Comparison of ENCODE assay signal across 1 cellular context in genomic region chr5:34699155-34700077, GRCh38.
TF ChIP-seq lines count a peak whose summit lies in the region.

No MANE protein-coding gene starts in this region.

TF ChIP-seq in K562, 482 proteins besides CTCF, POLR2A, EP300 and RAD21 (continued from another document and continues in another):
- 0 out of 2 replicates have a peak, but pooled peaks have one; percentile 41 for TF ChIP-seq ETV1 (tag; conservative IDR thresholded peaks at IDR 0.05; ENCODE audit: low read depth)
- peak; percentile 49; the same call in 1 of the 2 replicates for TF ChIP-seq PHF21A (IDR thresholded peaks at IDR 0.05; ENCODE audit: borderline replicate concordance, low read depth)
- TF ChIP-seq ZNF277 (CRISPR knock-in tag; IDR thresholded peaks at IDR 0.05; ENCODE audit: borderline replicate concordance) = no peak
- TF ChIP-seq CBX3 (IDR thresholded peaks at IDR 0.05; ENCODE audit: borderline replicate concordance in 1 of 2, low read length in 2 of 2) = peak in 1 of 2 experiments; percentile 12; a peak in 1 of 3 replicates
- TF ChIP-seq L3MBTL2 (IDR thresholded peaks at IDR 0.05) = 0 out of 2 replicates have a peak, but pooled peaks have one; percentile 29
- TF ChIP-seq MAZ (CRISPR knock-in tag; conservative IDR thresholded peaks at IDR 0.05 in 1 of 2, IDR thresholded peaks at IDR 0.05 in 1 of 2) = peak; percentile 75 to 85
- no peak for TF ChIP-seq ZZZ3 (IDR thresholded peaks at IDR 0.05)
- no peak for TF ChIP-seq FOS (IDR thresholded peaks at IDR 0.05; ENCODE audit: extremely low read depth, insufficient read length)
- TF ChIP-seq NBN (IDR thresholded peaks at IDR 0.05; ENCODE audit: low read depth) = peak; percentile 96
- no peak for TF ChIP-seq ZNF512 (tag; IDR thresholded peaks at IDR 0.05)
- TF ChIP-seq ZNF311 (CRISPR knock-in tag; IDR thresholded peaks at IDR 0.05) = peak; percentile 59; the same call in 1 of the 2 replicates
- no peak for TF ChIP-seq POLR2AphosphoS2 (IDR thresholded peaks at IDR 0.05; ENCODE audit: low read length)
- TF ChIP-seq TEAD4 (IDR thresholded peaks at IDR 0.05; ENCODE audit: low read length) = peak; percentile 99
- no peak for TF ChIP-seq TEAD4 (CRISPR knock-in tag; IDR thresholded peaks at IDR 0.05; ENCODE audit: borderline replicate concordance)
- peak; percentile 99 for TF ChIP-seq POLR2AphosphoS5 (IDR thresholded peaks at IDR 0.05; ENCODE audit: control insufficient read depth, insufficient read depth, low read depth, low read length)
- TF ChIP-seq BMI1 (IDR thresholded peaks at IDR 0.05; ENCODE audit: low read length) = no peak
- peak; percentile 29; the same call in 1 of the 2 replicates for TF ChIP-seq GTF2E2 (tag; IDR thresholded peaks at IDR 0.05)
- peak; percentile 100 for TF ChIP-seq DPF2 (IDR thresholded peaks at IDR 0.05)
- TF ChIP-seq ZNF444 (CRISPR knock-in tag; IDR thresholded peaks at IDR 0.05) = no peak
- TF ChIP-seq LCOR (CRISPR knock-in tag; IDR thresholded peaks at IDR 0.05) = peak; percentile 85; the same call in 1 of the 2 replicates
- TF ChIP-seq SNIP1 (IDR thresholded peaks at IDR 0.05; ENCODE audit: low read depth) = no peak
- peak; percentile 97 for TF ChIP-seq NFATC3 (IDR thresholded peaks at IDR 0.05)
- TF ChIP-seq MYC (IDR thresholded peaks at IDR 0.05; ENCODE audit: low read depth, low read length) = peak; percentile 56; the same call in 1 of the 2 replicates
- no peak for TF ChIP-seq MYC (CRISPR knock-in tag; IDR thresholded peaks at IDR 0.05; ENCODE audit: borderline replicate concordance, low read depth)
- peak; percentile 67 to 95; a peak in 2 of 4 replicates for TF ChIP-seq TBL1XR1 (IDR thresholded peaks at IDR 0.05; ENCODE audit: low read length in 2 of 2)
- no peak for TF ChIP-seq BRF2 (IDR thresholded peaks at IDR 0.05; ENCODE audit: borderline replicate concordance, insufficient read depth, insufficient read length)
- TF ChIP-seq ZNF583 (CRISPR knock-in tag; IDR thresholded peaks at IDR 0.05) = 0 out of 2 replicates have a peak, but pooled peaks have one; percentile 21
- no peak for TF ChIP-seq ZNF280B (CRISPR knock-in tag; IDR thresholded peaks at IDR 0.05)
- TF ChIP-seq MTA3 (IDR thresholded peaks at IDR 0.05; ENCODE audit: borderline replicate concordance) = peak; percentile 91
- 0 out of 4 replicates have a peak, but pooled peaks of 1 of the 2 experiments have one; percentile 42 for TF ChIP-seq NONO (IDR thresholded peaks at IDR 0.05; ENCODE audit: low read depth in 2 of 2, low read length in 1 of 2)
- TF ChIP-seq NCOA2 (IDR thresholded peaks at IDR 0.05; ENCODE audit: partially characterized antibody in 2 of 2) = peak in 1 of 2 experiments; percentile 57
- TF ChIP-seq BDP1 (IDR thresholded peaks at IDR 0.05; ENCODE audit: insufficient read depth, insufficient read length) = no peak
- TF ChIP-seq PHF8 (IDR thresholded peaks at IDR 0.05; ENCODE audit: borderline replicate concordance, low read length) = no peak
- TF ChIP-seq PYGO2 (tag; IDR thresholded peaks at IDR 0.05) = peak; percentile 91
- peak; percentile 91; the same call in 1 of the 2 replicates for TF ChIP-seq ZBED1 (IDR thresholded peaks at IDR 0.05)
- no peak for TF ChIP-seq ZNF146 (CRISPR knock-in tag; IDR thresholded peaks at IDR 0.05; ENCODE audit: unreplicated experiment)
- no peak for TF ChIP-seq YBX1 (IDR thresholded peaks at IDR 0.05)
- TF ChIP-seq ZEB2 (IDR thresholded peaks at IDR 0.05) = peak; percentile 99
- no peak for TF ChIP-seq ZSCAN32 (CRISPR knock-in tag; IDR thresholded peaks at IDR 0.05)
- no peak for TF ChIP-seq ZNF316 (IDR thresholded peaks at IDR 0.05)
- TF ChIP-seq ZBTB2 (IDR thresholded peaks at IDR 0.05) = peak; percentile 91
- peak; percentile 66 for TF ChIP-seq ZFX (CRISPR knock-in tag; IDR thresholded peaks at IDR 0.05)
- TF ChIP-seq ARID1B (IDR thresholded peaks at IDR 0.05) = peak; percentile 100
- peak; percentile 68; the same call in 1 of the 2 replicates for TF ChIP-seq MXI1 (IDR thresholded peaks at IDR 0.05; ENCODE audit: low read depth, low read length)
- TF ChIP-seq ZNF655 (CRISPR knock-in tag; IDR thresholded peaks at IDR 0.05) = no peak
- no peak for TF ChIP-seq NR2F6 (CRISPR knock-in tag; IDR thresholded peaks at IDR 0.05)
- TF ChIP-seq KDM5B (IDR thresholded peaks at IDR 0.05; ENCODE audit: insufficient replicate concordance, low read depth, low read length) = no peak
- TF ChIP-seq HNRNPH1 (optimal IDR thresholded peaks at IDR 0.05; ENCODE audit: low read depth, low read length) = no peak
- TF ChIP-seq POLR3A (IDR thresholded peaks at IDR 0.05; ENCODE audit: borderline replicate concordance, extremely low read depth, insufficient read depth, insufficient read length) = no peak
- TF ChIP-seq ETS2 (tag; IDR thresholded peaks at IDR 0.05; ENCODE audit: borderline replicate concordance, poor library complexity, severe bottlenecking) = no peak
- TF ChIP-seq SP1 (CRISPR knock-in tag; IDR thresholded peaks at IDR 0.05) = peak; percentile 64
- peak; percentile 94 for TF ChIP-seq NCOA1 (IDR thresholded peaks at IDR 0.05; ENCODE audit: low read depth)
- TF ChIP-seq SMAD4 (CRISPR knock-in tag; conservative IDR thresholded peaks at IDR 0.05) = peak; percentile 92
- TF ChIP-seq HES1 (IDR thresholded peaks at IDR 0.05; ENCODE audit: low read depth) = peak; percentile 89
- TF ChIP-seq BRCA1 (IDR thresholded peaks at IDR 0.05) = no peak
- no peak for TF ChIP-seq BRCA1 (CRISPR knock-in tag; IDR thresholded peaks at IDR 0.05)
- TF ChIP-seq RCOR1 (IDR thresholded peaks at IDR 0.05; ENCODE audit: borderline replicate concordance in 1 of 2, low read depth in 2 of 2, low read length in 2 of 2) = peak; percentile 99
- peak; percentile 100 for TF ChIP-seq TAL1 (IDR thresholded peaks at IDR 0.05)
- peak; percentile 76; the same call in 1 of the 2 replicates for TF ChIP-seq MYBL2 (IDR thresholded peaks at IDR 0.05; ENCODE audit: low read depth)
- no peak for TF ChIP-seq MYBL2 (CRISPR knock-in tag; IDR thresholded peaks at IDR 0.05; ENCODE audit: borderline replicate concordance)
- TF ChIP-seq BRD9 (IDR thresholded peaks at IDR 0.05; ENCODE audit: low read depth, partially characterized antibody) = peak; percentile 96
- peak in 1 of 2 experiments; percentile 49; a peak in 1 of 4 replicates for TF ChIP-seq ETV6 (IDR thresholded peaks at IDR 0.05; ENCODE audit: borderline replicate concordance in 1 of 2, low read depth in 2 of 2, low read length in 1 of 2)
- TF ChIP-seq ETV6 (CRISPR knock-in tag; IDR thresholded peaks at IDR 0.05; ENCODE audit: borderline replicate concordance) = no peak
- 0 out of 4 replicates have a peak, but pooled peaks of 1 of the 2 experiments have one; percentile 34 for TF ChIP-seq MLLT1 (IDR thresholded peaks at IDR 0.05)
- no peak for TF ChIP-seq MTF1 (CRISPR knock-in tag; IDR thresholded peaks at IDR 0.05; ENCODE audit: borderline replicate concordance)
- peak; percentile 98 for TF ChIP-seq KLF16 (IDR thresholded peaks at IDR 0.05)
- peak; percentile 95 for TF ChIP-seq SMARCB1 (IDR thresholded peaks at IDR 0.05; ENCODE audit: insufficient read length, low read depth)
- peak; percentile 86 for TF ChIP-seq CREM (IDR thresholded peaks at IDR 0.05; ENCODE audit: low read depth)
- peak; percentile 37; the same call in 1 of the 2 replicates for TF ChIP-seq NFXL1 (CRISPR knock-in tag; IDR thresholded peaks at IDR 0.05)
